In genomic region chr17:16439303-16439791, GRCh38 we compare ENCODE assay signal across 8 cellular contexts. TPM values are rescaled to one million over a fixed set of nuclear protein-coding genes. Genes with fewer than 3 reads are reported as not detected.
DNase-seq lines count a peak whose midpoint lies in the region; ATAC-seq, FAIRE-seq and TF ChIP-seq lines count a peak whose summit lies in the region.

No MANE protein-coding gene starts in this region.

- H3K9ac ChIP-seq in Karpas-422 (ENCODE audit: low read length), result peak overlapping the region; percentile 98

- peaks cover 11% of the 10 kb centered on the region; the same call in 1 of the 2 replicates for H4K20me1 ChIP-seq in Karpas-422 (ENCODE audit: insufficient read depth, low read depth, low read length)

- H3K27me3 ChIP-seq in Karpas-422 (ENCODE audit: low read length) (no peaks in the 10 kb centered on the region), bronchial epithelial cell (ENCODE audit: control insufficient read depth, insufficient read depth, low read length) (no peaks in the 10 kb centered on the region), lower lobe of right lung (ENCODE audit: low read depth) (no peaks in the 10 kb centered on the region), upper lobe of left lung (no peaks in the 10 kb centered on the region)

- peaks cover 43% of the 10 kb centered on the region for H3K4me1 Mint-ChIP-seq in activated CD4-positive, alpha-beta T cell treated with anti-CD3 and anti-CD28 coated beads for 36 hours

- no peaks in the 10 kb centered on the region for H3K27me3 Mint-ChIP-seq in activated CD4-positive, alpha-beta T cell treated with anti-CD3 and anti-CD28 coated beads for 36 hours

- TF ChIP-seq CTCF in bronchial epithelial cell (IDR thresholded peaks at IDR 0.05; ENCODE audit: insufficient read depth, low read length, severe bottlenecking) (no peak), lower lobe of right lung (IDR thresholded peaks at IDR 0.05) (no peak), upper lobe of left lung (IDR thresholded peaks at IDR 0.05) (no peak)

- no peak for FAIRE-seq in bronchial epithelial cell (lab: Jason Lieb, UNC)

- H3K36me3 Mint-ChIP-seq in activated CD4-positive, alpha-beta T cell treated with anti-CD3 and anti-CD28 coated beads for 36 hours (ENCODE audit: low read depth), result peaks cover 55% of the 10 kb centered on the region

- H3K27ac ChIP-seq in Karpas-422 (ENCODE audit: low read length), result peak overlapping the region; percentile 91
- H3K27ac ChIP-seq in lower lobe of right lung, result peak overlapping the region; percentile 84
- H3K27ac ChIP-seq in upper lobe of left lung, result peak overlapping the region; percentile 81 to 90 (median 90)

- H3K4me3 ChIP-seq in Karpas-422 (ENCODE audit: low read length) (peak overlapping the region; percentile 98), bronchial epithelial cell (ENCODE audit: low read depth, low read length) (peak overlapping the region; percentile 69), lower lobe of right lung (peak overlapping the region; percentile 79), upper lobe of left lung (peak overlapping the region; percentile 60 to 94 (median 74))

- POLR2A ChIA-PET in activated CD4-positive, alpha-beta T cell treated with anti-CD3 and anti-CD28 coated beads for 36 hours (lab: Charles Lee), result interaction anchor here (1.1 to 3.1 kb wide), 9 partner anchors 12 to 86 kb away, joined by 3 to 29 read pairs (median 9); partner anchors contain the start of genes CENPV, TRPV2 and UBB

- H3K27ac Mint-ChIP-seq in activated CD4-positive, alpha-beta T cell treated with anti-CD3 and anti-CD28 coated beads for 36 hours, result peak overlapping the region; percentile 99

- intact Hi-C loops in activated CD4-positive, alpha-beta T cell treated with anti-CD3 and anti-CD28 coated beads for 36 hours (cut with DNase I, micrococcal nuclease), result loop anchor here (2.0 to 5.0 kb wide), 6 partner anchors 77 to 841 kb away; partner anchors contain the start of genes COPS3 (in 1 of the 2), NCOR1 (in 1 of the 2) and ZNF624 (in 1 of the 2)
- intact Hi-C loops in lower lobe of right lung (cut with DNase I), result no loop called here
- intact Hi-C loops in head of caudate nucleus (cut with DNase I), result loop anchor here (2.0 kb wide), 1 partner anchor 59 kb away; the partner anchor contains the start of gene UBB

- CTCF ChIA-PET in activated CD4-positive, alpha-beta T cell treated with anti-CD3 and anti-CD28 coated beads for 36 hours (lab: Charles Lee), result interaction anchor here (1.1 to 1.8 kb wide), 5 partner anchors 15 to 145 kb away, joined by 3 to 13 read pairs (median 4); no protein-coding TSS in a partner anchor

- no peak overlapping the region for H2AFZ ChIP-seq in Karpas-422 (ENCODE audit: low read length)

- WGBS in upper lobe of left lung, 2 donors, result 0 to 1% methylated on average over 16 to 25 of the region's 25 CpGs

- peaks cover 42% of the 10 kb centered on the region for H3K36me3 ChIP-seq in Karpas-422 (ENCODE audit: insufficient read depth, low read length)
- peaks cover 32% of the 10 kb centered on the region for H3K36me3 ChIP-seq in bronchial epithelial cell (ENCODE audit: control insufficient read depth, insufficient read depth, low read length)
- H3K36me3 ChIP-seq in lower lobe of right lung, result peaks cover 44% of the 10 kb centered on the region
- H3K36me3 ChIP-seq in upper lobe of left lung, result peaks cover 15 to 40% (median 27%) of the 10 kb centered on the region in 4 donors

- DNase-seq in activated CD4-positive, alpha-beta T cell treated with anti-CD3 and anti-CD28 coated beads for 36 hours, result no peak
- DNase-seq in activated CD4-positive, alpha-beta T cell treated with anti-CD3 and anti-CD28 coated beads, Interleukin-2, amount 50 U/mL, for 1 hour, result no peak
- peak; percentile 55 for DNase-seq in Karpas-422
- no peak for DNase-seq in bronchial epithelial cell (ENCODE audit: low read depth)
- no peak for DNase-seq in lower lobe of right lung
- peak in 1 of 2 donors; percentile 47 for DNase-seq in upper lobe of left lung
- no peak for DNase-seq in NCI-H2029 treated with DMSO at 0.1 percent for 48 hours (lab: John Stamatoyannopoulos, UW)
- DNase-seq in head of caudate nucleus, result no peak

- H3K4me1 ChIP-seq in Karpas-422 (ENCODE audit: low read length) (peaks cover 34% of the 10 kb centered on the region), lower lobe of right lung (peaks cover 42% of the 10 kb centered on the region), upper lobe of left lung (peaks cover 26 to 54% (median 33%) of the 10 kb centered on the region in 4 donors)

- H3K4me2 ChIP-seq in Karpas-422 (ENCODE audit: low read depth, low read length, poor library complexity, severe bottlenecking), result peak overlapping the region; percentile 94

- H3K9me3 ChIP-seq in Karpas-422 (ENCODE audit: low read length) (no peaks in the 10 kb centered on the region), lower lobe of right lung (no peaks in the 10 kb centered on the region), upper lobe of left lung (no peaks in the 10 kb centered on the region)

- H3K79me2 ChIP-seq in Karpas-422 (ENCODE audit: low read length), result peaks cover 34% of the 10 kb centered on the region

- no peaks in the 10 kb centered on the region for H3K9me2 ChIP-seq in Karpas-422 (replicated peaks; ENCODE audit: insufficient read depth, low read length)

- H3K9me3 Mint-ChIP-seq in activated CD4-positive, alpha-beta T cell treated with anti-CD3 and anti-CD28 coated beads for 36 hours (ENCODE audit: low read depth), result no peaks in the 10 kb centered on the region

- ATAC-seq in activated CD4-positive, alpha-beta T cell treated with anti-CD3 and anti-CD28 coated beads for 36 hours, result no peak
- ATAC-seq in lower lobe of right lung (peak; percentile 33 to 49), upper lobe of left lung (ENCODE audit: low FRiP score in 2 of 2) (peak in 1 of 2 donors; percentile 15)

- no peak for TF ChIP-seq POLR2A in upper lobe of left lung (IDR thresholded peaks at IDR 0.05)

- peak in 1 of 4 donors; percentile 24 for TF ChIP-seq EP300 in upper lobe of left lung (IDR thresholded peaks at IDR 0.05)

- H3K4me3 Mint-ChIP-seq in activated CD4-positive, alpha-beta T cell treated with anti-CD3 and anti-CD28 coated beads for 36 hours, result peak overlapping the region; percentile 99

RNA-seq across cellular contexts. Expression of gene TRPV2, which starts 24.0 kb away (rescaled TPM):
- 10 to 100 TPM; 24.3 to 35.6 TPM for total RNA-seq in activated CD4-positive, alpha-beta T cell treated with anti-CD3 and anti-CD28 coated beads for 36 hours
- total RNA-seq in Karpas-422 (2014; rRNA removed; shearing (Covaris generic); ENCODE audit: low replicate concordance), result 14.2 and 30.1 TPM in 2 replicates
- total RNA-seq in bronchial epithelial cell (under 0.01 and 0.26 TPM in 2 replicates), lower lobe of right lung (120 TPM), upper lobe of left lung (100 to 1,000 TPM in 2 of 6 donors, 10 to 100 TPM in 4; 33.4 to 127 (median 48.6) TPM)

RNA-seq across cellular contexts. Expression of gene LRRC75A, which starts 52.6 kb away (rescaled TPM):
- 1 to 10 TPM; 1.1 to 1.2 TPM for total RNA-seq in activated CD4-positive, alpha-beta T cell treated with anti-CD3 and anti-CD28 coated beads for 36 hours
- total RNA-seq in Karpas-422 (2014; rRNA removed; shearing (Covaris generic); ENCODE audit: low replicate concordance), result 2.4 and 5.2 TPM in 2 replicates
- total RNA-seq in bronchial epithelial cell (0.13 TPM in 1 of 2 replicates, not detected in the other), lower lobe of right lung (3.8 TPM), upper lobe of left lung (1 to 10 TPM; 2.1 to 7.3 (median 5.2) TPM)

RNA-seq across cellular contexts. Expression of gene UBB, which starts 58.5 kb away (rescaled TPM):
- 1,000 to 10,000 TPM; 1,578 to 1,806 TPM for total RNA-seq in activated CD4-positive, alpha-beta T cell treated with anti-CD3 and anti-CD28 coated beads for 36 hours
- 1,060 and 1,155 TPM in 2 replicates for total RNA-seq in Karpas-422 (2014; rRNA removed; shearing (Covaris generic); ENCODE audit: low replicate concordance)
- total RNA-seq in bronchial epithelial cell, result 766 and 1,827 TPM in 2 replicates
- 1,803 TPM for total RNA-seq in lower lobe of right lung
- 1,000 to 10,000 TPM in 3 of 6 donors, 100 to 1,000 TPM in 3; 281 to 1,666 (median 998) TPM for total RNA-seq in upper lobe of left lung

Comparison
In these comparisons a context has a peak if more than half of its experiments do, and no peak if none do; other contexts are left out.
1. RNA of gene TRPV2, which starts 24.0 kb away (total RNA-seq): 120 TPM in lower lobe of right lung (single experiment), 33.4 to 127 TPM in upper lobe of left lung, 24.3 to 35.6 TPM in activated CD4-positive, alpha-beta T cell treated with anti-CD3 and anti-CD28 coated beads for 36 hours and 14.2 to 30.1 TPM in Karpas-422; under 0.01 to 0.26 TPM in bronchial epithelial cell; every median in the first group is over 10 times any median in the second.
2. Peak in every context shown above with its lines, with median percentiles within 50 percentile points of each other: H3K27ac ChIP-seq and H3K4me3 ChIP-seq.